Comparison of ENCODE assay signal across 2 cellular contexts in the genomic region with DNA sequence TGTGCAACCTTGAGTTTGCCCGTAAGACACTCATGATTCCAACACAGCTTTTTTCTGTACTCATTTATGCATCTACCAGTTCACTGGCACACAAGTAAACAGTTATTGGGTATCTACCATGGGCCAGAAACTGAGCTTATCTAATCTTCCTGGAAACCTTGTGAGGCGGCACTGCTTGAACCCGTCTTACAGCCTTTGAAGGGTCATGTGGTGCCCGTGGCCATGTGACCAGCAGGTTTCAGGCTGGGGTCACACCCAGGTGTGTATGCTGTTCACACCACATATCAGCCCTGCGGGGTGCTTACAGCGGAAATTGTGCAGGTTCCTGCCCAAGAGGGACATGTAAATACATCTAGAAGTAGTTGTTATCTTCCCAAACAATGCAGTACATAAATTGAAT.
TF ChIP-seq lines count a peak whose summit lies in the region.

No MANE protein-coding gene starts in this region.

TF ChIP-seq in HepG2, 621 proteins besides CTCF, POLR2A, EP300 and RAD21:
- TF ChIP-seq TOE1 (CRISPR knock-in tag; IDR thresholded peaks at IDR 0.05): no peak
- TF ChIP-seq, protein P1, sequence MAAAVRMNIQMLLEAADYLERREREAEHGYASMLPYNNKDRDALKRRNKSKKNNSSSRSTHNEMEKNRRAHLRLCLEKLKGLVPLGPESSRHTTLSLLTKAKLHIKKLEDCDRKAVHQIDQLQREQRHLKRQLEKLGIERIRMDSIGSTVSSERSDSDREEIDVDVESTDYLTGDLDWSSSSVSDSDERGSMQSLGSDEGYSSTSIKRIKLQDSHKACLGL (CRISPR knock-in tag; IDR thresholded peaks at IDR 0.05): no peak
- TF ChIP-seq ZFYVE20 (CRISPR knock-in tag; IDR thresholded peaks at IDR 0.05; ENCODE audit: borderline replicate concordance, low read depth): no peak
- TF ChIP-seq ZNF160 (CRISPR knock-in tag; IDR thresholded peaks at IDR 0.05): no peak
- TF ChIP-seq STAG1 (CRISPR knock-in tag; IDR thresholded peaks at IDR 0.05): peak; percentile 64
- no peak for TF ChIP-seq EHMT2 (IDR thresholded peaks at IDR 0.05; ENCODE audit: borderline replicate concordance, low read depth, low read length)
- TF ChIP-seq, protein P2, sequence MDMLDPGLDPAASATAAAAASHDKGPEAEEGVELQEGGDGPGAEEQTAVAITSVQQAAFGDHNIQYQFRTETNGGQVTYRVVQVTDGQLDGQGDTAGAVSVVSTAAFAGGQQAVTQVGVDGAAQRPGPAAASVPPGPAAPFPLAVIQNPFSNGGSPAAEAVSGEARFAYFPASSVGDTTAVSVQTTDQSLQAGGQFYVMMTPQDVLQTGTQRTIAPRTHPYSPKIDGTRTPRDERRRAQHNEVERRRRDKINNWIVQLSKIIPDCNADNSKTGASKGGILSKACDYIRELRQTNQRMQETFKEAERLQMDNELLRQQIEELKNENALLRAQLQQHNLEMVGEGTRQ (IDR thresholded peaks at IDR 0.05; ENCODE audit: low read depth, low read length): peak; percentile 46; the same call in 1 of the 2 replicates
- TF ChIP-seq, protein P2 (CRISPR knock-in tag; IDR thresholded peaks at IDR 0.05; ENCODE audit: borderline replicate concordance): no peak; the same call in 1 of the 2 replicates
- TF ChIP-seq SMAD9 (CRISPR knock-in tag; IDR thresholded peaks at IDR 0.05): no peak
- TF ChIP-seq CHCHD3 (CRISPR knock-in tag; IDR thresholded peaks at IDR 0.05): no peak
- no peak for TF ChIP-seq ZNF121 (CRISPR knock-in tag; IDR thresholded peaks at IDR 0.05)
- TF ChIP-seq SMC3 (IDR thresholded peaks at IDR 0.05; ENCODE audit: low read length): 0 out of 2 replicates have a peak, but pooled peaks have one; percentile 13
- no peak for TF ChIP-seq ZFP1 (CRISPR knock-in tag; IDR thresholded peaks at IDR 0.05)
TF ChIP-seq in HepG2: peak in this region for 3.

TF ChIP-seq in H1, 55 proteins besides CTCF, POLR2A, EP300 and RAD21:
- TF ChIP-seq BCL11A (IDR thresholded peaks at IDR 0.05; ENCODE audit: low read depth in 2 of 2, low read length in 2 of 2) (no peak), GTF2F1 (IDR thresholded peaks at IDR 0.05; ENCODE audit: borderline replicate concordance, low read depth, low read length) (no peak), NANOG (IDR thresholded peaks at IDR 0.05; ENCODE audit: insufficient read depth, low read depth, low read length, poor library complexity, severe bottlenecking) (no peak), TBP (IDR thresholded peaks at IDR 0.05; ENCODE audit: low read depth, low read length) (no peak), TAF7 (optimal IDR thresholded peaks at IDR 0.05; ENCODE audit: borderline replicate concordance, low read depth, low read length) (no peak), ASH2L (IDR thresholded peaks at IDR 0.05; ENCODE audit: low read length) (no peak), CBX8 (IDR thresholded peaks at IDR 0.05; ENCODE audit: borderline replicate concordance, low read depth, low read length) (no peak), TCF12 (IDR thresholded peaks at IDR 0.05; ENCODE audit: low read depth, low read length) (no peak), YY1 (IDR thresholded peaks at IDR 0.05; ENCODE audit: low read depth, low read length) (no peak), HDAC6 (IDR thresholded peaks at IDR 0.05; ENCODE audit: low read depth, low read length) (no peak), POLR2AphosphoS5 (IDR thresholded peaks at IDR 0.05; ENCODE audit: low read depth, low read length) (no peak), GABPA (IDR thresholded peaks at IDR 0.05; ENCODE audit: borderline replicate concordance, insufficient read depth, low read length) (no peak), SP2 (IDR thresholded peaks at IDR 0.05; ENCODE audit: low read length) (no peak), MAFK (IDR thresholded peaks at IDR 0.05; ENCODE audit: low read depth, low read length) (no peak), BACH1 (IDR thresholded peaks at IDR 0.05; ENCODE audit: low read length) (no peak), TEAD4 (IDR thresholded peaks at IDR 0.05; ENCODE audit: low read depth, low read length) (no peak), CBX5 (IDR thresholded peaks at IDR 0.05; ENCODE audit: low read depth, low read length) (no peak), RBBP5 (IDR thresholded peaks at IDR 0.05; ENCODE audit: borderline replicate concordance, low read depth, low read length) (no peak), PHF8 (conservative IDR thresholded peaks at IDR 0.05; ENCODE audit: low read depth, low read length) (no peak)
- TF ChIP-seq, protein P3, sequence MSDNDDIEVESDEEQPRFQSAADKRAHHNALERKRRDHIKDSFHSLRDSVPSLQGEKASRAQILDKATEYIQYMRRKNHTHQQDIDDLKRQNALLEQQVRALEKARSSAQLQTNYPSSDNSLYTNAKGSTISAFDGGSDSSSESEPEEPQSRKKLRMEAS (IDR thresholded peaks at IDR 0.05): peak; percentile 50; the same call in 1 of the 2 replicates
- TF ChIP-seq, protein P4, sequence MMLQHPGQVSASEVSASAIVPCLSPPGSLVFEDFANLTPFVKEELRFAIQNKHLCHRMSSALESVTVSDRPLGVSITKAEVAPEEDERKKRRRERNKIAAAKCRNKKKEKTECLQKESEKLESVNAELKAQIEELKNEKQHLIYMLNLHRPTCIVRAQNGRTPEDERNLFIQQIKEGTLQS (IDR thresholded peaks at IDR 0.05; ENCODE audit: insufficient read depth, low read depth, low read length): 0 out of 2 replicates have a peak, but pooled peaks have one; percentile 16
- TF ChIP-seq, protein P2 (IDR thresholded peaks at IDR 0.05; ENCODE audit: low read length): peak; percentile 46; the same call in 1 of the 2 replicates
- TF ChIP-seq, protein P5, sequence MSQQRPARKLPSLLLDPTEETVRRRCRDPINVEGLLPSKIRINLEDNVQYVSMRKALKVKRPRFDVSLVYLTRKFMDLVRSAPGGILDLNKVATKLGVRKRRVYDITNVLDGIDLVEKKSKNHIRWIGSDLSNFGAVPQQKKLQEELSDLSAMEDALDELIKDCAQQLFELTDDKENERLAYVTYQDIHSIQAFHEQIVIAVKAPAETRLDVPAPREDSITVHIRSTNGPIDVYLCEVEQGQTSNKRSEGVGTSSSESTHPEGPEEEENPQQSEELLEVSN (IDR thresholded peaks at IDR 0.05): peak; percentile 38; the same call in 1 of the 2 replicates
